ENCODE assay signal across 9 cellular contexts in the genomic region with DNA sequence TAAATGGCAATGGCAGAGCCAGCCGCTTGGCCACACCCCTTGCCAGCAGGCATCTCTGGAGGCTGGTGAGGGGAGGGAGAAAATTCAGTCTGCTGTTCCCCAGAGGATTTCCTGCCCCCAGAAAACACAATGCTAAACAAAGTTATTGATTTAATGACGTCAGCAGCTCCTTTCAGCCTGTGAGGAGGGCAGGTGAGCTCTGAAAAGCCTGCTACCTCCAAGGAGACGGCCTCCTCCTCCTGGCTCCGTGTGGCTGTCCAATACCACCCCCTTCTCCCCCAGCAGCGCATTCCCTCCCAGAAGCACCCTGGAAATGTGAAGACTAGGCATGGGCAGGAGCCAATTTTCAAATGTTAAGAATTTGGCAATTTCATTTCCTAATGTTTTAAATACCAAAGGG.
A peak's percentile ranks its signal among the peaks of the same experiment; 100 is the strongest.
DNase-seq lines count a peak whose midpoint lies in the region; ATAC-seq and TF ChIP-seq lines count a peak whose summit lies in the region.
"Had no signal": no experiment of that assay in that cellular context is flagged by ENCODE, and none has a peak within 500 bp of the region (broad histone marks: within the 10 kb centered on the region; RNA-seq: fewer than 3 reads in every experiment).

No MANE protein-coding gene starts in this region.

- no peak for TF ChIP-seq EP300 in upper lobe of left lung (IDR thresholded peaks at IDR 0.05)

- in situ Hi-C loops in SK-MEL-5 (cut with HindIII; ENCODE audit: low pct_unique_long_range_greater_than_20kb, low sequenced_read_pairs), result no loop called here

- H3K27me3 ChIP-seq in iPS-20b (ENCODE audit: insufficient read depth, low read length) (no peaks in the 10 kb centered on the region), thyroid gland (no peaks in the 10 kb centered on the region), breast epithelium (no peaks in the 10 kb centered on the region), upper lobe of left lung (no peaks in the 10 kb centered on the region)
- H3K27me3 ChIP-seq: adrenal gland had no signal

- no peaks in the 10 kb centered on the region for H3K36me3 Mint-ChIP-seq in activated CD8-positive, alpha-beta memory T cell treated with anti-CD3 and anti-CD28 coated beads, Interleukin-2, amount 10 ng/mL, durations not matched to agents 7 days and 5 days

- DNase-seq in NCI-H1436 (lab: John Stamatoyannopoulos, UW), result peak; percentile 97
- DNase-seq in SK-MEL-5 (ENCODE audit: low read depth, low spot score), result peak; percentile 84
- peak in 1 of 2 donors; percentile 11 for DNase-seq in thyroid gland
- no peak for DNase-seq in breast epithelium (ENCODE audit: low spot score in 2 of 2)
- no peak for DNase-seq in activated CD8-positive, alpha-beta memory T cell treated with anti-CD3 and anti-CD28 coated beads, Interleukin-2, amount 10 ng/mL, durations not matched to agents 7 days and 5 days
- DNase-seq in upper lobe of left lung, result no peak
- DNase-seq: activated CD4-positive, CD25-positive, alpha-beta regulatory T cell had no signal

- H3K27ac ChIP-seq in iPS-20b (ENCODE audit: low read length) (no peak overlapping the region), thyroid gland (peak overlapping the region in 2 of 3 donors; percentile 44 to 56), breast epithelium (peak overlapping the region in 1 of 2 donors; percentile 29), upper lobe of left lung (peak overlapping the region in 1 of 4 donors; percentile 19)

- no peak for ATAC-seq in activated CD8-positive, alpha-beta memory T cell treated with anti-CD3 and anti-CD28 coated beads, Interleukin-2, amount 10 ng/mL, durations not matched to agents 7 days and 5 days
- ATAC-seq in upper lobe of left lung (ENCODE audit: low FRiP score in 2 of 2), result no peak

- WGBS in thyroid gland, 2 donors, result 52 to 66% methylated on average over 5 of the region's 5 CpGs
- WGBS in upper lobe of left lung, 2 donors, result 40 to 67% methylated on average over 5 of the region's 5 CpGs

- CTCF ChIA-PET in activated CD8-positive, alpha-beta memory T cell treated with anti-CD3 and anti-CD28 coated beads, Interleukin-2, amount 10 ng/mL, durations not matched to agents 7 days and 5 days (lab: Charles Lee), result no interaction called here

- no peaks in the 10 kb centered on the region for H3K9me3 Mint-ChIP-seq in activated CD8-positive, alpha-beta memory T cell treated with anti-CD3 and anti-CD28 coated beads, Interleukin-2, amount 10 ng/mL, durations not matched to agents 7 days and 5 days (ENCODE audit: low read depth)

- TF ChIP-seq POLR2A in thyroid gland (IDR thresholded peaks at IDR 0.05) (no peak), breast epithelium (IDR thresholded peaks at IDR 0.05) (no peak), upper lobe of left lung (IDR thresholded peaks at IDR 0.05) (no peak)

- intact Hi-C loops in thyroid gland (cut with DNase I), result no loop called here
- intact Hi-C loops in breast epithelium (cut with DNase I; ENCODE audit: low total_unique reads), result no loop called here

- H3K4me3 ChIP-seq in iPS-20b (ENCODE audit: low read length) (no peak overlapping the region), thyroid gland (replicated peaks in 1 of 3) (no peak overlapping the region), breast epithelium (no peak overlapping the region), upper lobe of left lung (no peak overlapping the region)
- H3K4me3 ChIP-seq: adrenal gland had no signal

- TF ChIP-seq CTCF in thyroid gland (IDR thresholded peaks at IDR 0.05), result no peak
- no peak for TF ChIP-seq CTCF in breast epithelium (IDR thresholded peaks at IDR 0.05)
- no peak for TF ChIP-seq CTCF in upper lobe of left lung (IDR thresholded peaks at IDR 0.05)

- no peaks in the 10 kb centered on the region for H3K27me3 Mint-ChIP-seq in activated CD8-positive, alpha-beta memory T cell treated with anti-CD3 and anti-CD28 coated beads, Interleukin-2, amount 10 ng/mL, durations not matched to agents 7 days and 5 days

- no peak overlapping the region for H3K27ac Mint-ChIP-seq in activated CD8-positive, alpha-beta memory T cell treated with anti-CD3 and anti-CD28 coated beads, Interleukin-2, amount 10 ng/mL, durations not matched to agents 7 days and 5 days

- H3K9me3 ChIP-seq in iPS-20b (ENCODE audit: insufficient read depth, low read depth, low read length) (no peaks in the 10 kb centered on the region), thyroid gland (no peaks in the 10 kb centered on the region), breast epithelium (no peaks in the 10 kb centered on the region), upper lobe of left lung (no peaks in the 10 kb centered on the region)
- H3K9me3 ChIP-seq: adrenal gland had no signal

- H3K36me3 ChIP-seq in iPS-20b (ENCODE audit: insufficient read depth, low read depth, low read length) (no peaks in the 10 kb centered on the region), thyroid gland (no peaks in the 10 kb centered on the region), breast epithelium (no peaks in the 10 kb centered on the region), upper lobe of left lung (no peaks in the 10 kb centered on the region)
- H3K36me3 ChIP-seq: adrenal gland had no signal

- peaks cover 14% of the 10 kb centered on the region for H3K4me1 Mint-ChIP-seq in activated CD8-positive, alpha-beta memory T cell treated with anti-CD3 and anti-CD28 coated beads, Interleukin-2, amount 10 ng/mL, durations not matched to agents 7 days and 5 days

- H3K9ac ChIP-seq in iPS-20b (ENCODE audit: low read depth, low read length), result peak overlapping the region; percentile 1; the same call in 1 of the 2 replicates

- peaks cover 24% of the 10 kb centered on the region; the same call in 1 of the 2 replicates for H3K4me1 ChIP-seq in iPS-20b (ENCODE audit: insufficient read depth, low read length)
- peaks cover 31 to 34% of the 10 kb centered on the region in 2 donors for H3K4me1 ChIP-seq in thyroid gland
- peaks cover 0 to 7% of the 10 kb centered on the region in 2 donors for H3K4me1 ChIP-seq in breast epithelium
- peaks cover 11 to 24% (median 13%) of the 10 kb centered on the region in 4 donors for H3K4me1 ChIP-seq in upper lobe of left lung

- no peak overlapping the region for H3K4me3 Mint-ChIP-seq in activated CD8-positive, alpha-beta memory T cell treated with anti-CD3 and anti-CD28 coated beads, Interleukin-2, amount 10 ng/mL, durations not matched to agents 7 days and 5 days

Comparison
In these comparisons a context has a peak if more than half of its experiments do, and no peak if none do; other contexts are left out.
1. DNase-seq: peak in NCI-H1436 (single experiment) and SK-MEL-5 (single experiment); none in breast epithelium (0 of 2), activated CD8-positive, alpha-beta memory T cell treated with anti-CD3 and anti-CD28 coated beads, Interleukin-2, amount 10 ng/mL, durations not matched to agents 7 days and 5 days (single experiment) and upper lobe of left lung (0 of 2).